Comparison of ENCODE assay signal across 8 cellular contexts in genomic region chr4:71229477-71230257, GRCh38.
DNase-seq lines count a peak whose midpoint lies in the region; ATAC-seq and TF ChIP-seq lines count a peak whose summit lies in the region.

No MANE protein-coding gene starts in this region.

- POLR2A ChIA-PET in HEK293T (lab: Yijun Ruan, JAX), result interaction anchor here (0.7 kb wide), 1 partner anchor 43 kb away, joined by 3 read pairs; no protein-coding TSS in a partner anchor

- peak; percentile 74 for DNase-seq in EH (ENCODE audit: low read depth)
- DNase-seq in HEK293T (ENCODE audit: extremely low spot score), result peak; percentile 62
- DNase-seq in RPMI7951 (ENCODE audit: low read depth), result peak; percentile 1
- no peak for DNase-seq in T-helper 2 cell

- H3K36me3 Mint-ChIP-seq in nephron (ENCODE audit: low read depth), result no peaks in the 10 kb centered on the region

- peaks cover 43% of the 10 kb centered on the region for H3K4me1 Mint-ChIP-seq in nephron

- H3K4me3 Mint-ChIP-seq in nephron, result peak overlapping the region; percentile 0 to 33 (median 14)

- peaks cover 8% of the 10 kb centered on the region for H3K27me3 Mint-ChIP-seq in nephron (ENCODE audit: low read depth)

- ATAC-seq in esophagus mucosa (peak; percentile 55), HG02588 (IDR thresholded peaks at IDR 0.05; ENCODE audit: unreplicated experiment) (no peak), HG03520 (IDR thresholded peaks at IDR 0.05; ENCODE audit: unreplicated experiment) (no peak)

- CTCF ChIA-PET in HEK293T (lab: Yijun Ruan, JAX), result interaction anchor here (0.5 to 1.4 kb wide), 10 partner anchors 9 to 629 kb away, joined by 3 to 4 read pairs (median 3); no protein-coding TSS in a partner anchor

- H3K9me3 Mint-ChIP-seq in nephron, result no peaks in the 10 kb centered on the region

- H3K27ac Mint-ChIP-seq in nephron, result peak overlapping the region; percentile 17 to 55 (median 45)

- TF ChIP-seq CTCF in nephron (IDR thresholded peaks at IDR 0.05; ENCODE audit: unreplicated experiment in 3 of 3), result peak; percentile 64 to 77 (median 74)

TF ChIP-seq in HEK293T, 16 proteins besides CTCF, POLR2A, EP300 and RAD21:
- TF ChIP-seq LEF1 (IDR thresholded peaks at IDR 0.05; ENCODE audit: borderline replicate concordance) (no peak), ZNF384 (IDR thresholded peaks at IDR 0.05) (peak; percentile 39; the same call in 1 of the 2 replicates)

Comparison
In these comparisons a context has a peak if more than half of its experiments do, and no peak if none do; other contexts are left out.
1. DNase-seq: peak in EH (single experiment), HEK293T (single experiment) and RPMI7951 (single experiment); none in T-helper 2 cell (0 of 5).